ENCODE assay signal across 13 cellular contexts in the genomic region with DNA sequence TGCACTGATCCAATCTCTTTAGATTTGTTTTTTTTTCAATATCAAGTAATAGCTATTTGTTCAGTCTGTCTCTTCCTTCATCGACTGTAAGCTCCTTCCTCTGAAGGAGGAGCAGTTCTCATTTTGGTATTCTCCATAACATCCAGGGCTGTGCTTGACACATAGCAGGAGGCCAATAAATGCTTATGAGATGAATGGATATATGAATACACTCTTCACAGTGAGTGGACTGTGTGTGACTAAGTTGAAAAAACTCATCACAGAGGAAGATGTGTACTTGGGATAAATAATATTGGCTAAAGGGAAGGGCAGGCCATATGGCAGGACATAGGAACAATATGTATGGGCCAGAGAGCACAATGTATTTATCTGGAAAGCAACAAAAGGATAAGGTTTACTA.
"Had no signal": no experiment of that assay in that cellular context is flagged by ENCODE, and none has a peak within 500 bp of the region (broad histone marks: within the 10 kb centered on the region; RNA-seq: fewer than 3 reads in every experiment).

No MANE protein-coding gene starts in this region.

- H3K27ac Mint-ChIP-seq: activated naive CD4-positive, alpha-beta T cell treated with anti-CD3 and anti-CD28 coated beads, Interleukin-2, amount 10 ng/mL, durations not matched to agents 7 days and 5 days; activated T-helper 2 cell treated with anti-CD3 and anti-CD28 coated beads, Interferon-gamma antibody, Interleukin-2, Interleukin-4, amounts not matched to agents 10 μg/mL and 5 μg/mL and 100 μg/mL, durations not matched to agents 14 hours and 24 hours and 36 hours; mesothelial cell of epicardium; neural progenitor cell had no signal

- H3K4me1 Mint-ChIP-seq: activated naive CD4-positive, alpha-beta T cell treated with anti-CD3 and anti-CD28 coated beads, Interleukin-2, amount 10 ng/mL, durations not matched to agents 7 days and 5 days; brain had no signal

- H3K9me3 Mint-ChIP-seq: activated naive CD4-positive, alpha-beta T cell treated with anti-CD3 and anti-CD28 coated beads, Interleukin-2, amount 10 ng/mL, durations not matched to agents 7 days and 5 days; activated T-helper 2 cell treated with anti-CD3 and anti-CD28 coated beads, Interferon-gamma antibody, Interleukin-2, Interleukin-4, amounts not matched to agents 10 μg/mL and 5 μg/mL and 100 μg/mL, durations not matched to agents 14 hours and 24 hours and 36 hours; mesothelial cell of epicardium; neural progenitor cell had no signal

- ATAC-seq: esophagus mucosa, heart left ventricle, pancreas had no signal

- DNase-seq: activated CD4-positive, CD25-positive, alpha-beta regulatory T cell; activated naive CD4-positive, alpha-beta T cell treated with anti-CD3 and anti-CD28 coated beads, Interleukin-2, amount 10 ng/mL, durations not matched to agents 7 days and 5 days; dermis blood vessel endothelial cell; foreskin melanocyte; heart left ventricle; kidney; pancreas; thyroid gland had no signal

- H3K4me3 Mint-ChIP-seq: activated naive CD4-positive, alpha-beta T cell treated with anti-CD3 and anti-CD28 coated beads, Interleukin-2, amount 10 ng/mL, durations not matched to agents 7 days and 5 days; brain; mesothelial cell of epicardium; neural progenitor cell had no signal

- H3K27me3 Mint-ChIP-seq: activated naive CD4-positive, alpha-beta T cell treated with anti-CD3 and anti-CD28 coated beads, Interleukin-2, amount 10 ng/mL, durations not matched to agents 7 days and 5 days; brain had no signal

- H3K4me3 ChIP-seq: heart left ventricle, neural progenitor cell, pancreas, thyroid gland had no signal

- H3K36me3 Mint-ChIP-seq: activated naive CD4-positive, alpha-beta T cell treated with anti-CD3 and anti-CD28 coated beads, Interleukin-2, amount 10 ng/mL, durations not matched to agents 7 days and 5 days; brain; mesothelial cell of epicardium; neural progenitor cell had no signal
